ENCODE assay signal across 19 cellular contexts in genomic region chr16:45454-45853, GRCh38. TPM values are rescaled to one million over a fixed set of nuclear protein-coding genes. Genes with fewer than 3 reads are reported as not detected.
DNase-seq lines count a peak whose midpoint lies in the region; ATAC-seq and TF ChIP-seq lines count a peak whose summit lies in the region.
"Had no signal": no experiment of that assay in that cellular context is flagged by ENCODE, and none has a peak within 500 bp of the region (broad histone marks: within the 10 kb centered on the region; RNA-seq: fewer than 3 reads in every experiment).

No MANE protein-coding gene starts in this region.

- peaks cover 33% of the 10 kb centered on the region for H3K36me3 Mint-ChIP-seq in natural killer cell treated with Interleukin-12 subunit alpha and Interleukin-12 subunit beta and Interleukin-15 and Interleukin-18, amount 100 ng/mL, for 72 hours
- H3K36me3 Mint-ChIP-seq in natural killer cell: peaks cover 8% of the 10 kb centered on the region

- H3K9me3 Mint-ChIP-seq in natural killer cell treated with Interleukin-12 subunit alpha and Interleukin-12 subunit beta and Interleukin-15 and Interleukin-18, amount 100 ng/mL, for 72 hours: no peaks in the 10 kb centered on the region
- H3K9me3 Mint-ChIP-seq in natural killer cell: no peaks in the 10 kb centered on the region
- H3K9me3 Mint-ChIP-seq: CD14-positive monocyte had no signal

- H2AFZ ChIP-seq in OCI-LY7 (ENCODE audit: low read length): no peak overlapping the region

- POLR2A ChIA-PET in OCI-LY7 (lab: Charles Lee): no interaction called here

- no peaks in the 10 kb centered on the region for H3K27me3 Mint-ChIP-seq in natural killer cell treated with Interleukin-12 subunit alpha and Interleukin-12 subunit beta and Interleukin-15 and Interleukin-18, amount 100 ng/mL, for 72 hours
- no peaks in the 10 kb centered on the region for H3K27me3 Mint-ChIP-seq in natural killer cell (ENCODE audit: low read depth in 2 of 2)

- H3K4me3 ChIP-seq in OCI-LY7 (ENCODE audit: low read depth, low read length, poor library complexity, severe bottlenecking): no peak overlapping the region
- H3K4me3 ChIP-seq: K562, SJCRH30 had no signal

- no peaks in the 10 kb centered on the region for H3K4me1 ChIP-seq in OCI-LY7 (ENCODE audit: insufficient read depth, low read length, poor library complexity, severe bottlenecking)
- H3K4me1 ChIP-seq: Caco-2, SJCRH30 had no signal

- no TSS peak for BruUV-seq in OCI-LY7 (replicated peaks; lab: Mats Ljungman, UMichigan)

- CTCF ChIA-PET in OCI-LY7 (lab: Charles Lee; ENCODE audit: unreplicated experiment): no interaction called here

- H3K4me2 ChIP-seq in OCI-LY7 (ENCODE audit: low read length): no peak overlapping the region

- peaks cover 15% of the 10 kb centered on the region; the same call in 1 of the 2 replicates for H4K20me1 ChIP-seq in OCI-LY7 (ENCODE audit: insufficient read depth, low read length)

- H3K4me3 Mint-ChIP-seq in natural killer cell treated with Interleukin-12 subunit alpha and Interleukin-12 subunit beta and Interleukin-15 and Interleukin-18, amount 100 ng/mL, for 72 hours: no peak overlapping the region
- H3K4me3 Mint-ChIP-seq in natural killer cell: no peak overlapping the region
- H3K4me3 Mint-ChIP-seq: CD14-positive monocyte, H9 had no signal

- no peaks in the 10 kb centered on the region for H3K9me3 ChIP-seq in OCI-LY7 (ENCODE audit: low read length)
- H3K9me3 ChIP-seq: Caco-2, SJCRH30 had no signal

- H3K4me1 Mint-ChIP-seq in natural killer cell treated with Interleukin-12 subunit alpha and Interleukin-12 subunit beta and Interleukin-15 and Interleukin-18, amount 100 ng/mL, for 72 hours (ENCODE audit: low read depth in 2 of 2): peaks cover 13 to 16% of the 10 kb centered on the region in 2 donors
- H3K4me1 Mint-ChIP-seq in natural killer cell: peaks cover 12 to 31% of the 10 kb centered on the region in 2 donors
- H3K4me1 Mint-ChIP-seq: H9 had no signal

- no peak for ATAC-seq in natural killer cell treated with Interleukin-12 subunit alpha and Interleukin-12 subunit beta and Interleukin-15 and Interleukin-18, amount 100 ng/mL, for 72 hours
- ATAC-seq in natural killer cell: no peak
- ATAC-seq in left lobe of liver: peak; percentile 85
- ATAC-seq: K562 had no signal

- no peak overlapping the region for H3K27ac Mint-ChIP-seq in natural killer cell treated with Interleukin-12 subunit alpha and Interleukin-12 subunit beta and Interleukin-15 and Interleukin-18, amount 100 ng/mL, for 72 hours
- H3K27ac Mint-ChIP-seq in natural killer cell: no peak overlapping the region
- H3K27ac Mint-ChIP-seq: CD14-positive monocyte, H9 had no signal

- intact Hi-C loops in natural killer cell (cut with micrococcal nuclease) (no loop called here), OCI-LY7 (cut with micrococcal nuclease; ENCODE audit: unreplicated experiment) (no loop called here)

- peaks cover 93% of the 10 kb centered on the region for H3K36me3 ChIP-seq in OCI-LY7 (ENCODE audit: insufficient read depth, low read length)

- no peak for TF ChIP-seq CTCF in natural killer cell (IDR thresholded peaks at IDR 0.05)
- no peak for TF ChIP-seq CTCF in OCI-LY7 (conservative IDR thresholded peaks at IDR 0.05; ENCODE audit: low read length)

- peaks cover 37% of the 10 kb centered on the region for H3K79me2 ChIP-seq in OCI-LY7 (ENCODE audit: insufficient read depth, low read depth, low read length)

- H3K9me2 ChIP-seq in OCI-LY7 (ENCODE audit: insufficient read depth, low read length): no peaks in the 10 kb centered on the region

- peak; percentile 15 for DNase-seq in natural killer cell treated with Interleukin-12 subunit alpha and Interleukin-12 subunit beta and Interleukin-15 and Interleukin-18, amount 100 ng/mL, for 72 hours (ENCODE audit: low spot score)
- no peak for DNase-seq in natural killer cell
- DNase-seq in NCI-H69 (lab: John Stamatoyannopoulos, UW): peak; percentile 68
- DNase-seq in left lobe of liver (ENCODE audit: low spot score): no peak
- DNase-seq in kidney tubule cell (ENCODE audit: low spot score): no peak
- DNase-seq in ecto neural progenitor cell (ENCODE audit: low spot score): no peak
- DNase-seq in OCI-LY7 (ENCODE audit: low spot score): no peak
- DNase-seq in activated CD4-positive, alpha-beta T cell treated with anti-CD3 and anti-CD28 coated beads for 1 hour: no peak
- DNase-seq: AML-193, Caco-2, DMS153, H9, NCI-H1417 treated with DMSO at 0.1 percent for 48 hours, NCI-H1930, NCI-H2171 treated with DMSO at 0.1 percent for 48 hours, NCI-H446 treated with DMSO at 0.1 percent for 48 hours, SJCRH30 had no signal

- H3K27ac ChIP-seq in OCI-LY7 (ENCODE audit: low read depth, low read length, poor library complexity, severe bottlenecking): no peak overlapping the region
- H3K27ac ChIP-seq: SJCRH30 had no signal

RNA-seq across cellular contexts. Expression of gene POLR3K, which starts 8.0 kb away (rescaled TPM):
- 10 to 100 TPM; 39.8 to 84.7 TPM for total RNA-seq in natural killer cell treated with Interleukin-12 subunit alpha and Interleukin-12 subunit beta and Interleukin-15 and Interleukin-18, amount 100 ng/mL, for 72 hours
- total RNA-seq in natural killer cell (10 to 100 TPM; 10.6 to 14.6 (median 11.3) TPM), left lobe of liver (5.1 TPM), OCI-LY7 (2022) (73.6 and 74.1 TPM in 2 replicates)
- total RNA-seq in OCI-LY7 (2014; rRNA removed; shearing (Covaris generic)): 26.2 and 28.6 TPM in 2 replicates

RNA-seq across cellular contexts. Expression of gene SNRNP25, which starts 8.2 kb away (rescaled TPM):
- total RNA-seq in natural killer cell treated with Interleukin-12 subunit alpha and Interleukin-12 subunit beta and Interleukin-15 and Interleukin-18, amount 100 ng/mL, for 72 hours: 10 to 100 TPM; 35.6 to 39.8 TPM
- total RNA-seq in natural killer cell: 10 to 100 TPM in 2 of 3 donors, 1 to 10 TPM in 1; 6.4 to 13.4 (median 13.2) TPM
- total RNA-seq in left lobe of liver: 16.0 TPM
- 61.4 and 68.1 TPM in 2 replicates for total RNA-seq in OCI-LY7 (2014; rRNA removed; shearing (Covaris generic))
- 63.0 and 68.3 TPM in 2 replicates for total RNA-seq in OCI-LY7 (2022)

RNA-seq across cellular contexts. Expression of gene RHBDF1, which starts 27.0 kb away (rescaled TPM):
- 1 to 10 TPM in 1 of 2 donors, under 1 TPM in 1; 0.84 to 2.5 TPM for total RNA-seq in natural killer cell treated with Interleukin-12 subunit alpha and Interleukin-12 subunit beta and Interleukin-15 and Interleukin-18, amount 100 ng/mL, for 72 hours
- 1 to 10 TPM in 1 of 3 donors, under 1 TPM in 2; 0.26 to 1.1 (median 0.78) TPM for total RNA-seq in natural killer cell
- 5.8 TPM for total RNA-seq in left lobe of liver
- 0.10 and 0.13 TPM in 2 replicates for total RNA-seq in OCI-LY7 (2014; rRNA removed; shearing (Covaris generic))
- total RNA-seq in OCI-LY7 (2022): 0.66 and 0.68 TPM in 2 replicates

RNA-seq across cellular contexts. Expression of gene MPG, which starts 32.6 kb away (rescaled TPM):
- total RNA-seq in natural killer cell treated with Interleukin-12 subunit alpha and Interleukin-12 subunit beta and Interleukin-15 and Interleukin-18, amount 100 ng/mL, for 72 hours: 10 to 100 TPM; 39.9 to 43.8 TPM
- total RNA-seq in natural killer cell: 10 to 100 TPM; 29.9 to 34.3 (median 31.5) TPM
- 28.0 TPM for total RNA-seq in left lobe of liver
- 119 and 126 TPM in 2 replicates for total RNA-seq in OCI-LY7 (2014; rRNA removed; shearing (Covaris generic))
- 54.2 and 58.1 TPM in 2 replicates for total RNA-seq in OCI-LY7 (2022)

Comparison
In these comparisons a context has a peak if more than half of its experiments do, and no peak if none do; other contexts are left out.
1. DNase-seq: peak in natural killer cell treated with Interleukin-12 subunit alpha and Interleukin-12 subunit beta and Interleukin-15 and Interleukin-18, amount 100 ng/mL, for 72 hours (single experiment) and NCI-H69 (single experiment); none in natural killer cell (single experiment), left lobe of liver (single experiment), kidney tubule cell (single experiment), ecto neural progenitor cell (single experiment), OCI-LY7 (single experiment) and activated CD4-positive, alpha-beta T cell treated with anti-CD3 and anti-CD28 coated beads for 1 hour (single experiment).